8 cellular contexts compared by ENCODE assay signal in the genomic region with DNA sequence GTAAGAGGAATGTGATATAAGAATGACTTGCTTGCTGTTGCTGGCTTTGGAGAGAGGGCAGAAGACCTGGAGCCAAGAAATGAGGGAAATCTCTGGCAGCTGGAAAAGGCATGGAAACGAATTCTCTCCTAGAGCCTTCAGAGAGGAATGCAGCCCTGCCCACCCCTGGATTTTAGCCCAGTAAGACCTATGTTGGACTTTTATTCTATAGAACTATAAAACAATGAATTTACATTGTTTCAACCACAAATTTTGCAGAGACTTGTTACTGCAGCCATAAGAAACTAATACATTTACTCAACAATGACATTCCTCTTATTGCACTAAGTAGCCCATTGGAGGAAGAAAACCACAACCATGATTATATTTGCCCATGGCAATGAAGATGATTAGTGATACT.
"Had no signal": no experiment of that assay in that cellular context is flagged by ENCODE, and none has a peak within 500 bp of the region (broad histone marks: within the 10 kb centered on the region; RNA-seq: fewer than 3 reads in every experiment).

No MANE protein-coding gene starts in this region.

- H3K4me1 ChIP-seq: HAP-1 had no signal

- ATAC-seq: HCT116, HepG2 had no signal

- H3K9me3 ChIP-seq: HAP-1 had no signal

- H2AFZ ChIP-seq: GM23248 had no signal

- H3K9ac ChIP-seq: GM23248 had no signal

- DNase-seq: GM23248, GOT3, H7, HFFc6 had no signal

- H3K27ac ChIP-seq: GM23248, HL-60 had no signal

- H3K4me3 ChIP-seq: GM23248, HAP-1 had no signal

- H3K36me3 ChIP-seq: HAP-1 had no signal
